21 cellular contexts compared by ENCODE assay signal in genomic region chr3:185988080-185988815, GRCh38. TPM values are rescaled to one million over a fixed set of nuclear protein-coding genes. Genes with fewer than 3 reads are reported as not detected.
DNase-seq lines count a peak whose midpoint lies in the region; ATAC-seq and TF ChIP-seq lines count a peak whose summit lies in the region.
"Had no signal": no experiment of that assay in that cellular context is flagged by ENCODE, and none has a peak within 500 bp of the region (broad histone marks: within the 10 kb centered on the region; RNA-seq: fewer than 3 reads in every experiment).

No MANE protein-coding gene starts in this region.

- peaks cover 7% of the 10 kb centered on the region for H3F3A ChIP-seq in neural progenitor cell (ENCODE audit: low read depth)

- H4K20me1 ChIP-seq in neural progenitor cell (ENCODE audit: low read depth), result no peaks in the 10 kb centered on the region

- H3K27me3 ChIP-seq in neural progenitor cell, result peaks cover 6% of the 10 kb centered on the region

- H2AFZ ChIP-seq in neural progenitor cell (replicated peaks), result no peak overlapping the region

- H3K9me3 ChIP-seq in neural progenitor cell (ENCODE audit: low read depth), result no peaks in the 10 kb centered on the region
- H3K9me3 ChIP-seq: sigmoid colon, stomach had no signal

- peaks cover 14% of the 10 kb centered on the region for H3K4me1 ChIP-seq in neural progenitor cell

- no peak for ATAC-seq in HG03196 (IDR thresholded peaks at IDR 0.05; ENCODE audit: unreplicated experiment)
- ATAC-seq: effector memory CD8-positive, alpha-beta T cell; left cardiac atrium had no signal

- H3K4me1 Mint-ChIP-seq in chondrocyte (ENCODE audit: low read depth), result peaks cover 27% of the 10 kb centered on the region
- H3K4me1 Mint-ChIP-seq in neural progenitor cell, result peaks cover 11% of the 10 kb centered on the region
- H3K4me1 Mint-ChIP-seq: mesothelial cell of epicardium had no signal

- H3K36me3 ChIP-seq in neural progenitor cell, result no peaks in the 10 kb centered on the region
- H3K36me3 ChIP-seq: sigmoid colon, stomach had no signal

- H3K27ac ChIP-seq in neural progenitor cell, result no peak overlapping the region
- H3K27ac ChIP-seq: sigmoid colon, stomach had no signal

- no peak overlapping the region for H3K4me2 ChIP-seq in neural progenitor cell

- TF ChIP-seq CTCF in chondrocyte (IDR thresholded peaks at IDR 0.05), result peak; percentile 42
- TF ChIP-seq CTCF in neural progenitor cell (IDR thresholded peaks at IDR 0.05), result peak; percentile 39

- H3K4me3 Mint-ChIP-seq in chondrocyte (ENCODE audit: unreplicated experiment) (no peak overlapping the region), neural progenitor cell (no peak overlapping the region)
- H3K4me3 Mint-ChIP-seq: activated T-helper 1 cell treated with anti-CD3 and anti-CD28 coated beads, Interleukin-12 subunit alpha, Interleukin-12 subunit beta, Interleukin-2, Interleukin-4 antibody, amounts not matched to agents 30 ng/mL and 10 ng/mL and 1 ng/mL, durations not matched to agents 14 hours and 24 hours and 36 hours; CD4-positive, CD25-positive, alpha-beta regulatory T cell; central memory CD8-positive, alpha-beta T cell; effector memory CD8-positive, alpha-beta T cell; mesothelial cell of epicardium had no signal

- no peaks in the 10 kb centered on the region for H3K36me3 Mint-ChIP-seq in chondrocyte (ENCODE audit: low read depth)
- no peaks in the 10 kb centered on the region for H3K36me3 Mint-ChIP-seq in neural progenitor cell
- H3K36me3 Mint-ChIP-seq: CD4-positive, CD25-positive, alpha-beta regulatory T cell; mesothelial cell of epicardium had no signal

- H3K4me3 ChIP-seq in neural progenitor cell, result no peak overlapping the region
- H3K4me3 ChIP-seq: sigmoid colon, stomach had no signal

- DNase-seq in NCI-H345 (lab: John Stamatoyannopoulos, UW) (peak; percentile 30), NCI-H345 treated with DMSO at 0.1 percent for 48 hours (lab: John Stamatoyannopoulos, UW; ENCODE audit: unreplicated experiment) (no peak), NCI-H1092 (lab: John Stamatoyannopoulos, UW) (peak; percentile 10), chondrocyte (ENCODE audit: low spot score) (no peak), neural progenitor cell (ENCODE audit: low spot score) (peak; percentile 38), GM19238 (ENCODE audit: insufficient read length, low spot score) (no peak), DMS53 treated with DMSO at 0.1 percent for 48 hours (lab: John Stamatoyannopoulos, UW; ENCODE audit: unreplicated experiment) (no peak)
- DNase-seq: activated CD4-positive, alpha-beta T cell treated with anti-CD3 and anti-CD28 coated beads, Interleukin-2, amount 50 U/mL, for 48 hours; CD4-positive, CD25-positive, alpha-beta regulatory T cell; effector memory CD8-positive, alpha-beta T cell; left cardiac atrium; NCI-H2081 treated with DMSO at 0.1 percent for 48 hours; NCI-H82; sigmoid colon; stimulated activated CD4-positive, alpha-beta T cell treated with anti-CD3 and anti-CD28 coated beads, Interleukin-1b, Interleukin-23, amount 100 ng/mL, for 48 hours; stomach; SW 1271 had no signal

- H3K9ac ChIP-seq in neural progenitor cell, result no peak overlapping the region

- H3K27me3 Mint-ChIP-seq in chondrocyte (ENCODE audit: low read depth) (peaks cover 2% of the 10 kb centered on the region), neural progenitor cell (ENCODE audit: insufficient read depth, low read depth) (peaks cover 8% of the 10 kb centered on the region)

- no peaks in the 10 kb centered on the region for H3K79me2 ChIP-seq in neural progenitor cell (ENCODE audit: low read depth)

- H3K9me3 Mint-ChIP-seq in chondrocyte (ENCODE audit: low read depth) (no peaks in the 10 kb centered on the region), neural progenitor cell (no peaks in the 10 kb centered on the region)
- H3K9me3 Mint-ChIP-seq: activated T-helper 1 cell treated with anti-CD3 and anti-CD28 coated beads, Interleukin-12 subunit alpha, Interleukin-12 subunit beta, Interleukin-2, Interleukin-4 antibody, amounts not matched to agents 30 ng/mL and 10 ng/mL and 1 ng/mL, durations not matched to agents 14 hours and 24 hours and 36 hours; CD4-positive, CD25-positive, alpha-beta regulatory T cell; central memory CD8-positive, alpha-beta T cell; effector memory CD8-positive, alpha-beta T cell; mesothelial cell of epicardium had no signal

- H3K27ac Mint-ChIP-seq in chondrocyte (ENCODE audit: unreplicated experiment) (no peak overlapping the region), neural progenitor cell (no peak overlapping the region)
- H3K27ac Mint-ChIP-seq: activated T-helper 1 cell treated with anti-CD3 and anti-CD28 coated beads, Interleukin-12 subunit alpha, Interleukin-12 subunit beta, Interleukin-2, Interleukin-4 antibody, amounts not matched to agents 30 ng/mL and 10 ng/mL and 1 ng/mL, durations not matched to agents 14 hours and 24 hours and 36 hours; CD4-positive, CD25-positive, alpha-beta regulatory T cell; effector memory CD8-positive, alpha-beta T cell; mesothelial cell of epicardium had no signal

RNA-seq across cellular contexts. Expression of gene TRA2B, which starts 50.4 kb away (rescaled TPM):
- total RNA-seq in chondrocyte (75.7 to 117 TPM (median 85.8 TPM) in 3 replicates), neural progenitor cell (ENCODE audit: low replicate concordance) (310 and 431 TPM in 2 replicates)

Comparison
In these comparisons a context has a peak if more than half of its experiments do, and no peak if none do; other contexts are left out.
1. DNase-seq: peak in NCI-H345 (single experiment), NCI-H1092 (single experiment) and neural progenitor cell (single experiment); none in NCI-H345 treated with DMSO at 0.1 percent for 48 hours (single experiment), chondrocyte (single experiment), GM19238 (single experiment) and DMS53 treated with DMSO at 0.1 percent for 48 hours (single experiment).